Comparison of ENCODE assay signal across 8 cellular contexts in the genomic region with DNA sequence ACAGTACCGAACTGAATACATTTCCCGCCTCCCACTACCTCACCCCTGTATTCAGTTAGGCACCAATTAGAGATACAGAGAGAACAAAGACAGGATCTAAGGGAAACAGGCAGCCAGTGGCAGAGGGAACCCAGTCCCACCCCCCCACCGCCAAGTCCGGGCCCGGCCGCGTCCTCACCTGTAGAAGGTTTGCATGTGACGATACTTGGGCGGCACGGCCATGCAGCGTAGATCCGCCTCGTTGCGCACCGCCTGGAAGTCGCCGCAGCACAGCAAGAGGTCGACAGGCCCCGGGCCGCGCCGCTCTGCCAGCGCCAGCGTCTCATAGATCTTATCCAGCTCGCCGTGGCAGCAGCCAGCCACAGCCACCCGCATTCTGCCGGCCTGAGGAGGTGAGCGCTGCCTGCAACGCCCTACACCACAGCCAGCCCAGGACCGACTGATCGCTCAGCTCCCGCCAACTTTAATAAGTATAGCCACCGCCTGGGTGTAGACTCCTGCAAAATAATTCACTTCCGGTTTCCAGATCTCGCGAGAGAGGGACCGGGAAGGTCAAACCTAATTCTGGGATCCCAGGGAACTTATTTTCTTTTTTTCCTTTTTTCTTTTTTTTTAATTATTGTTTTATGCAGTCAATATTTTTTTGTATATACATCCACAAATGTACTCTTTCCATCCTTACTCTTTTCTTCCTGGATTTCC. TPM values are rescaled to one million over a fixed set of nuclear protein-coding genes. Genes with fewer than 3 reads are reported as not detected.
DNase-seq lines count a peak whose midpoint lies in the region; ATAC-seq and TF ChIP-seq lines count a peak whose summit lies in the region.

A gene with protein sequence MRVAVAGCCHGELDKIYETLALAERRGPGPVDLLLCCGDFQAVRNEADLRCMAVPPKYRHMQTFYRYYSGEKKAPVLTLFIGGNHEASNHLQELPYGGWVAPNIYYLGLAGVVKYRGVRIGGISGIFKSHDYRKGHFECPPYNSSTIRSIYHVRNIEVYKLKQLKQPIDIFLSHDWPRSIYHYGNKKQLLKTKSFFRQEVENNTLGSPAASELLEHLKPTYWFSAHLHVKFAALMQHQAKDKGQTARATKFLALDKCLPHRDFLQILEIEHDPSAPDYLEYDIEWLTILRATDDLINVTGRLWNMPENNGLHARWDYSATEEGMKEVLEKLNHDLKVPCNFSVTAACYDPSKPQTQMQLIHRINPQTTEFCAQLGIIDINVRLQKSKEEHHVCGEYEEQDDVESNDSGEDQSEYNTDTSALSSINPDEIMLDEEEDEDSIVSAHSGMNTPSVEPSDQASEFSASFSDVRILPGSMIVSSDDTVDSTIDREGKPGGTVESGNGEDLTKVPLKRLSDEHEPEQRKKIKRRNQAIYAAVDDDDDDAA (minus strand): TSS at position 501 of the 702 bp plus-strand sequence. CDS start 126 bp downstream, at position 375.

- BruUV-seq in PC-9 (replicated peaks; lab: Mats Ljungman, UMichigan) = no TSS peak

- CTCF ChIA-PET in PC-9 (lab: Charles Lee) = interaction anchor here (0.6 kb wide), 3 partner anchors 12 to 767 kb away, joined by 3 to 6 read pairs (median 4); partner anchors contain the start of gene ARMC8

- POLR2A ChIA-PET in PC-9 (lab: Charles Lee; ENCODE audit: unreplicated experiment) = interaction anchor here (0.6 to 0.8 kb wide), 8 partner anchors 12 to 1825 kb away, joined by 3 to 19 read pairs (median 4); partner anchors contain the start of genes ARMC8, CEP70 and ESYT3

- no peaks in the 10 kb centered on the region for H4K20me1 ChIP-seq in PC-9 (ENCODE audit: insufficient read depth)

- DNase-seq in DMS153 treated with DMSO at 0.1 percent for 48 hours (lab: John Stamatoyannopoulos, UW; ENCODE audit: unreplicated experiment) (peak; percentile 62), PC-9 (peak; percentile 61 to 76), activated T-cell treated with anti-CD3 and anti-CD28 coated beads for 48 hours (ENCODE audit: low read depth) (peak; percentile 61), epithelial cell of proximal tubule (ENCODE audit: low read depth) (no peak), mucosa of descending colon (peak; percentile 82 to 94 (median 86))
- DNase-seq in stimulated activated CD8-positive, alpha-beta memory T cell treated with anti-CD3 and anti-CD28 coated beads, Interleukin-4, amount 100 ng/mL, for 4 hours (ENCODE audit: low read depth in 2 of 2, low spot score in 1 of 2) = peak; percentile 31 to 43

- H3K9me3 ChIP-seq in PC-9 (ENCODE audit: insufficient read depth, low read depth) (no peaks in the 10 kb centered on the region), mucosa of descending colon (no peaks in the 10 kb centered on the region)

- no peaks in the 10 kb centered on the region for H3K9me3 Mint-ChIP-seq in IgD-negative memory B cell

- H3K4me2 ChIP-seq in PC-9 = peak within 1 kb of the TSS; percentile 85

- H3K4me1 ChIP-seq in PC-9 (replicated peaks; ENCODE audit: insufficient read depth) (peaks cover 12% of the 10 kb centered on the region), mucosa of descending colon (ENCODE audit: low read depth) (peaks cover 11% of the 10 kb centered on the region)

- no peaks in the 10 kb centered on the region for H3K9me2 ChIP-seq in PC-9 (ENCODE audit: insufficient read depth)

- H2AFZ ChIP-seq in PC-9 = peak within 1 kb of the TSS; percentile 100

- TF ChIP-seq CTCF in PC-9 (conservative IDR thresholded peaks at IDR 0.05) = no peak
- TF ChIP-seq CTCF in epithelial cell of proximal tubule (conservative IDR thresholded peaks at IDR 0.05; ENCODE audit: low read depth, low read length) = no peak
- no peak for TF ChIP-seq CTCF in mucosa of descending colon (IDR thresholded peaks at IDR 0.05)

- no peaks in the 10 kb centered on the region for H3F3A ChIP-seq in PC-9 (ENCODE audit: insufficient read depth, low read depth)

- H3K27ac Mint-ChIP-seq in IgD-negative memory B cell = peak within 1 kb of the TSS; percentile 91 to 95 (median 92)

- H3K27ac ChIP-seq in PC-9 = peak within 1 kb of the TSS; percentile 61

- peaks cover 2% of the 10 kb centered on the region for H3K36me3 Mint-ChIP-seq in IgD-negative memory B cell

- intact Hi-C loops in PC-9 (cut with micrococcal nuclease; ENCODE audit: unreplicated experiment) (loop anchor here (1.0 kb wide), 2 partner anchors 13 to 106 kb away; partner anchors contain the start of gene ARMC8), mucosa of descending colon (cut with DNase I, micrococcal nuclease) (no loop called here)

- H3K4me3 ChIP-seq in PC-9 (peak within 1 kb of the TSS; percentile 88), epithelial cell of proximal tubule (ENCODE audit: low read depth, low read length) (peak within 1 kb of the TSS; percentile 75), mucosa of descending colon (peak within 1 kb of the TSS; percentile 58)

- H3K79me2 ChIP-seq in PC-9 (ENCODE audit: low read depth) = peaks cover 29% of the 10 kb centered on the region

- peaks cover 2% of the 10 kb centered on the region for H3K27me3 Mint-ChIP-seq in IgD-negative memory B cell

- peak within 1 kb of the TSS; percentile 90 to 99 (median 98) for H3K4me3 Mint-ChIP-seq in IgD-negative memory B cell

- ATAC-seq in GM21576 (IDR thresholded peaks at IDR 0.05; ENCODE audit: unreplicated experiment) (peak; percentile 93), mucosa of descending colon (peak; percentile 97)

- H3K36me3 ChIP-seq in PC-9 (ENCODE audit: low read depth) = peaks cover 10% of the 10 kb centered on the region
- no peaks in the 10 kb centered on the region for H3K36me3 ChIP-seq in mucosa of descending colon (ENCODE audit: low read depth)

- H3K4me1 Mint-ChIP-seq in IgD-negative memory B cell = peaks cover 17 to 38% (median 21%) of the 10 kb centered on the region in 3 donors

- no peaks in the 10 kb centered on the region for H3K27me3 ChIP-seq in PC-9 (ENCODE audit: insufficient read depth, low read depth)

RNA-seq across cellular contexts. Expression of the gene that starts here (rescaled TPM):
- polyA plus RNA-seq in IgD-negative memory B cell = 12.9 TPM
- total RNA-seq in PC-9 (2021) = 17.4 and 18.4 TPM in 2 replicates
- 11.8 and 22.4 TPM in 2 replicates for total RNA-seq in epithelial cell of proximal tubule
- total RNA-seq in mucosa of descending colon = 10 to 100 TPM; 10.5 to 11.6 (median 11.6) TPM
